8 cellular contexts compared by ENCODE assay signal in genomic region chr2:195657634-195658540, GRCh38. TPM values are rescaled to one million over a fixed set of nuclear protein-coding genes. Genes with fewer than 3 reads are reported as not detected.
DNase-seq lines count a peak whose midpoint lies in the region; ATAC-seq and TF ChIP-seq lines count a peak whose summit lies in the region.

No MANE protein-coding gene starts in this region.

- H3K4me2 ChIP-seq in osteoblast (ENCODE audit: insufficient read depth, low read length) = peak overlapping the region; percentile 73

- H4K20me1 ChIP-seq in osteoblast (ENCODE audit: insufficient read depth, low read length) = peaks cover 13% of the 10 kb centered on the region

- H3K79me2 ChIP-seq in osteoblast (ENCODE audit: insufficient read depth, low read length) = peaks cover 45% of the 10 kb centered on the region

- H2AFZ ChIP-seq in osteoblast (ENCODE audit: low read length) = no peak overlapping the region

- no peaks in the 10 kb centered on the region for H3K27me3 ChIP-seq in SJCRH30
- H3K27me3 ChIP-seq in osteoblast (ENCODE audit: insufficient read depth, low read length) = no peaks in the 10 kb centered on the region

- H3K4me3 ChIP-seq in SJCRH30 (peak overlapping the region; percentile 85), osteoblast (ENCODE audit: insufficient read depth, low read length) (peak overlapping the region; percentile 88)

- H3K9me3 ChIP-seq in SJCRH30 (replicated peaks) (no peaks in the 10 kb centered on the region), osteoblast (ENCODE audit: low read depth, low read length) (no peaks in the 10 kb centered on the region)

- H3K4me1 ChIP-seq in SJCRH30 = peaks cover 6% of the 10 kb centered on the region
- peaks cover 17% of the 10 kb centered on the region for H3K4me1 ChIP-seq in osteoblast (ENCODE audit: insufficient read depth, low read length)

- H3K36me3 ChIP-seq in SJCRH30 (0 out of 2 replicates have a peak, but pooled peaks cover 4% of the 10 kb centered on the region), osteoblast (ENCODE audit: insufficient read depth, low read length) (no peaks in the 10 kb centered on the region)

- peak overlapping the region; percentile 83 for H3K27ac ChIP-seq in SJCRH30
- peak overlapping the region; percentile 86 for H3K27ac ChIP-seq in osteoblast (ENCODE audit: low read depth, low read length)
- peak overlapping the region; percentile 87 for H3K27ac ChIP-seq in temporal lobe (ENCODE audit: low read depth, low read length)

- DNase-seq in DMS 273 (lab: John Stamatoyannopoulos, UW; ENCODE audit: unreplicated experiment) (peak; percentile 83), HuH-7.5 (ENCODE audit: low spot score) (peak; percentile 29), SJCRH30 (peak; percentile 95 to 96), globus pallidus (ENCODE audit: low spot score) (peak; percentile 73), osteoblast (ENCODE audit: insufficient read length, low spot score, missing footprints) (peak; percentile 59)
- peak; percentile 69 for DNase-seq in activated naive CD4-positive, alpha-beta T cell treated with Interleukin-2 at 50 U/mL for 16 hours

- TF ChIP-seq CTCF in osteoblast (IDR thresholded peaks at IDR 0.05; ENCODE audit: extremely low read depth, low read depth, low read length) = no peak

- peak; percentile 31 for ATAC-seq in GM21447 (IDR thresholded peaks at IDR 0.05; ENCODE audit: unreplicated experiment)

RNA-seq across cellular contexts. Expression of gene SLC39A10, which starts 0.9 kb away (rescaled TPM):
- 54.1 and 57.8 TPM in 2 replicates for total RNA-seq in SJCRH30 (2014; rRNA removed; shearing (Covaris generic))
- 31.8 and 38.0 TPM in 2 replicates for total RNA-seq in osteoblast
- 95.1 TPM for total RNA-seq in temporal lobe

Comparison
In these comparisons a context has a peak if more than half of its experiments do, and no peak if none do; other contexts are left out.
1. Peak in every context shown above with its lines: DNase-seq, ATAC-seq, H3K4me3 ChIP-seq and H3K27ac ChIP-seq.
2. DNase-seq: peak in every context shown above with its lines; median percentile 96 in SJCRH30; 83 in DMS 273; 73 in globus pallidus; 69 in activated naive CD4-positive, alpha-beta T cell treated with Interleukin-2 at 50 U/mL for 16 hours; 59 in osteoblast; 29 in HuH-7.5.